In the genomic region with DNA sequence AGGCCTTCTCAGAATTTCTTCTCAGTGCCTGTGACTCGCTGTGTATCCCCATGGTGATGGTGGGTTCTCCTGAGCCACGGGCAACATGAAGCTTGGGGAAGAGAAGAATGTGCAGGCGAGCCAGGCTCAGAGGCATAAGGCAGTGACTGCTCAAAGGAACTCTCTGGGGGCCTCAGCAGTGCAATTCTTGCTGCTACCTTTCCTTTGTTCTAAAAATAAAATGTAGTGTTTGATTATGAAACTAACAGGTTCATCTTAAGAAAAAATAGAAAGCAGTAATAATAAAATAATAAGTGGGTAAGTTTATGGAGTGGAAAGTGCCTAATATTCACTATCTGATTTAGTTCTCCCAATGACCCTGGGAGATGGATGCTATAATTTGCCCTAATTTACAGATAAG, we compare ENCODE assay signal across 14 cellular contexts.
"Had no signal": no experiment of that assay in that cellular context is flagged by ENCODE, and none has a peak within 500 bp of the region (broad histone marks: within the 10 kb centered on the region; RNA-seq: fewer than 3 reads in every experiment).

No MANE protein-coding gene starts in this region.

- H3K27ac ChIP-seq: coronary artery, gastrocnemius medialis, left ventricle myocardium inferior, neutrophil, ovary, psoas muscle, right atrium auricular region, thyroid gland, upper lobe of right lung had no signal

- H3K4me3 ChIP-seq: coronary artery, esophagus squamous epithelium, gastrocnemius medialis, left ventricle myocardium inferior, ovary, psoas muscle, right atrium auricular region, thyroid gland, upper lobe of right lung had no signal

- H3K9me3 Mint-ChIP-seq: activated CD4-positive, alpha-beta memory T cell treated with anti-CD3 and anti-CD28 coated beads for 36 hours; activated naive CD4-positive, alpha-beta T cell treated with anti-CD3 and anti-CD28 coated beads, Interleukin-2, amount 10 ng/mL, durations not matched to agents 7 days and 5 days; nephron; stimulated activated naive CD8-positive, alpha-beta T cell treated with anti-CD3 and anti-CD28 coated beads, Interleukin-15, Interleukin-2, amounts not matched to agents 100 ng/mL and 50 ng/mL, for 24 hours had no signal

- DNase-seq: esophagus squamous epithelium had no signal

- H3K4me3 Mint-ChIP-seq: activated CD4-positive, alpha-beta memory T cell treated with anti-CD3 and anti-CD28 coated beads for 36 hours; activated naive CD4-positive, alpha-beta T cell treated with anti-CD3 and anti-CD28 coated beads, Interleukin-2, amount 10 ng/mL, durations not matched to agents 7 days and 5 days; nephron; stimulated activated naive CD8-positive, alpha-beta T cell treated with anti-CD3 and anti-CD28 coated beads, Interleukin-15, Interleukin-2, amounts not matched to agents 100 ng/mL and 50 ng/mL, for 24 hours had no signal

- H3K9me3 ChIP-seq: esophagus squamous epithelium, gastrocnemius medialis, left ventricle myocardium inferior, neutrophil, ovary, psoas muscle, right atrium auricular region, thyroid gland, upper lobe of right lung had no signal

- H3K4me1 ChIP-seq: esophagus squamous epithelium, gastrocnemius medialis, left ventricle myocardium inferior, psoas muscle, right atrium auricular region, thyroid gland, upper lobe of right lung had no signal

- H3K36me3 ChIP-seq: esophagus squamous epithelium, gastrocnemius medialis, left ventricle myocardium inferior, neutrophil, ovary, right atrium auricular region, thyroid gland, upper lobe of right lung had no signal

- H3K36me3 Mint-ChIP-seq: activated CD4-positive, alpha-beta memory T cell treated with anti-CD3 and anti-CD28 coated beads for 36 hours; activated naive CD4-positive, alpha-beta T cell treated with anti-CD3 and anti-CD28 coated beads, Interleukin-2, amount 10 ng/mL, durations not matched to agents 7 days and 5 days had no signal

- H3K27me3 ChIP-seq: gastrocnemius medialis, ovary, right atrium auricular region, thyroid gland, upper lobe of right lung had no signal

- H3K27ac Mint-ChIP-seq: activated CD4-positive, alpha-beta memory T cell treated with anti-CD3 and anti-CD28 coated beads for 36 hours; activated naive CD4-positive, alpha-beta T cell treated with anti-CD3 and anti-CD28 coated beads, Interleukin-2, amount 10 ng/mL, durations not matched to agents 7 days and 5 days; nephron; stimulated activated naive CD8-positive, alpha-beta T cell treated with anti-CD3 and anti-CD28 coated beads, Interleukin-15, Interleukin-2, amounts not matched to agents 100 ng/mL and 50 ng/mL, for 24 hours had no signal

- H3K27me3 Mint-ChIP-seq: stimulated activated naive CD8-positive, alpha-beta T cell treated with anti-CD3 and anti-CD28 coated beads, Interleukin-15, Interleukin-2, amounts not matched to agents 100 ng/mL and 50 ng/mL, for 24 hours had no signal

- H3K4me1 Mint-ChIP-seq: nephron had no signal
